In genomic region chr5:115428248-115428647, GRCh38 we compare ENCODE assay signal across 23 cellular contexts.
"Had no signal": no experiment of that assay in that cellular context is flagged by ENCODE, and none has a peak within 500 bp of the region (broad histone marks: within the 10 kb centered on the region; RNA-seq: fewer than 3 reads in every experiment).

No MANE protein-coding gene starts in this region.

- H3K4me3 ChIP-seq: heart left ventricle, right atrium auricular region, sigmoid colon, skin epidermis, testis, tibial nerve, upper lobe of right lung, vagina had no signal

- H3K36me3 ChIP-seq: heart left ventricle, right atrium auricular region, sigmoid colon, tibial nerve, upper lobe of right lung, vagina had no signal

- H3K27me3 ChIP-seq: heart left ventricle, right atrium auricular region, sigmoid colon, testis, tibial nerve, upper lobe of right lung, vagina had no signal

- H3K27ac ChIP-seq: heart left ventricle, right atrium auricular region, sigmoid colon, skin epidermis, testis, tibial nerve, upper lobe of right lung, vagina had no signal

- H3K9me3 Mint-ChIP-seq: endodermal cell; naive thymus-derived CD8-positive, alpha-beta T cell; neural crest cell; stimulated activated naive B cell treated with anti-CD40 and anti-IgM and Interleukin-4, amounts not matched to agents 10 μg/mL and 1 μg/mL and 100 μg/mL, for 72 hours; stimulated activated naive CD8-positive, alpha-beta T cell treated with anti-CD3 and anti-CD28 coated beads, Interleukin-15, amount 100 ng/mL, for 72 hours had no signal

- H3K4me3 Mint-ChIP-seq: endodermal cell; naive thymus-derived CD8-positive, alpha-beta T cell; neural crest cell; stimulated activated naive B cell treated with anti-CD40 and anti-IgM and Interleukin-4, amounts not matched to agents 10 μg/mL and 1 μg/mL and 100 μg/mL, for 72 hours; stimulated activated naive CD8-positive, alpha-beta T cell treated with anti-CD3 and anti-CD28 coated beads, Interleukin-15, amount 100 ng/mL, for 72 hours had no signal

- H3K4me1 Mint-ChIP-seq: naive thymus-derived CD8-positive, alpha-beta T cell; neural crest cell; stimulated activated naive B cell treated with anti-CD40 and anti-IgM and Interleukin-4, amounts not matched to agents 10 μg/mL and 1 μg/mL and 100 μg/mL, for 72 hours; stimulated activated naive CD8-positive, alpha-beta T cell treated with anti-CD3 and anti-CD28 coated beads, Interleukin-15, amount 100 ng/mL, for 72 hours had no signal

- ATAC-seq: heart left ventricle; left lobe of liver; naive thymus-derived CD8-positive, alpha-beta T cell; stimulated activated naive B cell treated with anti-CD40 and anti-IgM and Interleukin-4, amounts not matched to agents 10 μg/mL and 1 μg/mL and 100 μg/mL, for 72 hours; stimulated activated naive CD8-positive, alpha-beta T cell treated with anti-CD3 and anti-CD28 coated beads, Interleukin-15, amount 100 ng/mL, for 72 hours; upper lobe of right lung had no signal

- H3K4me1 ChIP-seq: testis had no signal

- H3K36me3 Mint-ChIP-seq: naive thymus-derived CD8-positive, alpha-beta T cell; stimulated activated naive B cell treated with anti-CD40 and anti-IgM and Interleukin-4, amounts not matched to agents 10 μg/mL and 1 μg/mL and 100 μg/mL, for 72 hours had no signal

- H3K27ac Mint-ChIP-seq: endodermal cell; naive thymus-derived CD8-positive, alpha-beta T cell; stimulated activated naive B cell treated with anti-CD40 and anti-IgM and Interleukin-4, amounts not matched to agents 10 μg/mL and 1 μg/mL and 100 μg/mL, for 72 hours; stimulated activated naive CD8-positive, alpha-beta T cell treated with anti-CD3 and anti-CD28 coated beads, Interleukin-15, amount 100 ng/mL, for 72 hours had no signal

- DNase-seq: effector CD4-positive, alpha-beta T cell; endodermal cell; erythroblast; foreskin melanocyte; heart left ventricle; hippocampal formation; kidney glomerular epithelial cell; mammary epithelial cell; naive thymus-derived CD8-positive, alpha-beta T cell; posterior cingulate gyrus; sigmoid colon; stimulated activated CD4-positive, alpha-beta T cell treated with anti-CD3 and anti-CD28 coated beads, Interleukin-2, amount 100 ng/mL, for 24 hours; stimulated activated CD4-positive, alpha-beta T cell treated with anti-CD3 and anti-CD28 coated beads, Interleukin-4, amount 100 ng/mL, for 4 hours; stimulated activated naive B cell treated with anti-CD40 and anti-IgM and Interleukin-4, amounts not matched to agents 10 μg/mL and 1 μg/mL and 100 μg/mL, for 72 hours; stimulated activated naive CD8-positive, alpha-beta T cell treated with anti-CD3 and anti-CD28 coated beads, Interleukin-15, amount 100 ng/mL, for 72 hours; testis; upper lobe of right lung had no signal

- H3K9me3 ChIP-seq: heart left ventricle, right atrium auricular region, sigmoid colon, testis, tibial nerve, upper lobe of right lung, vagina had no signal
